8 cellular contexts compared by ENCODE assay signal in the genomic region with DNA sequence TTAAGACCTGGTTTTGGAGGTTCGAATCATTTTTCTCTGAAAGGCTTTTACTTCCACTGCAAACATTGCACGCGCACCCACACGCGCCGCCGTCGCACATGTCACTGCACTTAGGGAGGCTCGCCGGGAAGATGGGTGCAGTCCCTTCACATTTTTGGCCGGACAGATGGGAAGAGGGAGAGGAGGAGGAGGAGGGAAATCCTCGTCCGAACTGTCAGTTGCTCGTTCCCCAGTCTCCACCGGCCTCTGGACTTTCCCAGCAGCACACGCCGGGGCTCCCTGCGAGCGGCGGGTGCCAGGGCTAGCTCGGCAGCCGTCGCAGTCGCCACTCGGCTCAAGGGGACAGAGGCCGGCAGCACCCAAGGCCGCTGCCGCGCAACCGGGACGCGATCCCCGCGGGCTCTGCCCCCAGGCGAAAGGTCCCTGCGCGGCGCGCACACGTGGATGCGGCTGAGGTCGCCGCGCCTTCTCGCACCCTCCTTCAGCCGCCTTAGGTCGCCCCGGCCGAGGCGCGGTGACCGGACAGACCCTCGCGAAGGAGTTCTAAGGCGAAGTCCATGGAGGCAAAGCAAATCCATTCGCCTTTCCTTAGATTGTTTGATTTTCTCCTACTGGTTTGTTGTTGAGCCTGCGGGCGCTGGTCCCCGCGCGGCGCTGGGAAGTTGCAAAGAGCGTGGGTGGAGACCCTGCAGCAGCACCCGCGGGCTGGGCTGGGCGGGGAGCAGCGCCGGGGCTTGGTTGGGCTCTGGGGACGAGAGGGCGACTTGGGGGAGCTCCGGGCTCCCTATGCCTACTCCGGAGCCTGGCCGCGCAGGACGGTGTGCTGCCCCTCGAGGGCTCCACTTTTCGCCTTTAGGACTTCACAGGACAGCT. TPM values are rescaled to one million over a fixed set of nuclear protein-coding genes. Genes with fewer than 3 reads are reported as not detected.
A peak's percentile ranks its signal among the peaks of the same experiment; 100 is the strongest.
DNase-seq lines count a peak whose midpoint lies in the region; ATAC-seq and TF ChIP-seq lines count a peak whose summit lies in the region.

No MANE protein-coding gene starts in this region.

- H2AFZ ChIP-seq in hepatocyte (peak overlapping the region; percentile 67), smooth muscle cell (ENCODE audit: low read depth) (peak overlapping the region; percentile 68)

- H3K27ac ChIP-seq in hepatocyte, result no peak overlapping the region
- no peak overlapping the region for H3K27ac ChIP-seq in smooth muscle cell (ENCODE audit: low read depth)

- in situ Hi-C loops in KBM-7 (cut with MboI; ENCODE audit: low pct_unique_long_range_greater_than_20kb, low sequenced_read_pairs), result no loop called here

- TF ChIP-seq CTCF in hepatocyte (IDR thresholded peaks at IDR 0.05; ENCODE audit: poor library complexity), result no peak
- no peak for TF ChIP-seq CTCF in smooth muscle cell (IDR thresholded peaks at IDR 0.05; ENCODE audit: borderline replicate concordance, insufficient read depth, poor library complexity, severe bottlenecking)

- intact Hi-C loops in activated naive CD4-positive, alpha-beta T cell treated with anti-CD3 and anti-CD28 coated beads for 36 hours (cut with micrococcal nuclease), result loop anchor here (5.0 to 10.0 kb wide), 7 partner anchors 245 to 1228 kb away; a partner anchor contains a TSS

- no peaks in the 10 kb centered on the region for H4K20me1 ChIP-seq in hepatocyte (ENCODE audit: insufficient read depth, poor library complexity, severe bottlenecking)
- no peaks in the 10 kb centered on the region for H4K20me1 ChIP-seq in smooth muscle cell (ENCODE audit: low read depth)

- H3K27ac Mint-ChIP-seq in activated naive CD4-positive, alpha-beta T cell treated with anti-CD3 and anti-CD28 coated beads for 36 hours, result peak overlapping the region; percentile 92

- H3K4me1 Mint-ChIP-seq in activated naive CD4-positive, alpha-beta T cell treated with anti-CD3 and anti-CD28 coated beads for 36 hours (ENCODE audit: low read depth), result peaks cover 15% of the 10 kb centered on the region

- no peaks in the 10 kb centered on the region for H3K9me2 ChIP-seq in hepatocyte (replicated peaks; ENCODE audit: insufficient read depth)

- peaks cover 19% of the 10 kb centered on the region for H3K36me3 Mint-ChIP-seq in activated naive CD4-positive, alpha-beta T cell treated with anti-CD3 and anti-CD28 coated beads for 36 hours (ENCODE audit: low read depth)

- H3K36me3 ChIP-seq in NT2/D1 (ENCODE audit: insufficient read depth, insufficient read length, low read length), result no peaks in the 10 kb centered on the region
- no peaks in the 10 kb centered on the region for H3K36me3 ChIP-seq in hepatocyte (replicated peaks; ENCODE audit: insufficient read depth, low read depth)
- no peaks in the 10 kb centered on the region for H3K36me3 ChIP-seq in smooth muscle cell (ENCODE audit: low read depth)

- H3K27me3 Mint-ChIP-seq in activated naive CD4-positive, alpha-beta T cell treated with anti-CD3 and anti-CD28 coated beads for 36 hours (ENCODE audit: low read depth), result no peaks in the 10 kb centered on the region

- H3F3A ChIP-seq in smooth muscle cell (ENCODE audit: low read depth), result no peaks in the 10 kb centered on the region

- peak; percentile 11 for ATAC-seq in HG02973 (IDR thresholded peaks at IDR 0.05; ENCODE audit: unreplicated experiment)

- no peaks in the 10 kb centered on the region for H3K9me3 Mint-ChIP-seq in activated naive CD4-positive, alpha-beta T cell treated with anti-CD3 and anti-CD28 coated beads for 36 hours

- H3K4me2 ChIP-seq in hepatocyte (peak overlapping the region; percentile 99), smooth muscle cell (peak overlapping the region; percentile 97)

- peak overlapping the region; percentile 89 for H3K4me3 Mint-ChIP-seq in activated naive CD4-positive, alpha-beta T cell treated with anti-CD3 and anti-CD28 coated beads for 36 hours

- CTCF ChIA-PET in activated naive CD4-positive, alpha-beta T cell treated with anti-CD3 and anti-CD28 coated beads for 36 hours (lab: Charles Lee), result interaction anchor here (0.9 to 2.0 kb wide), 4 partner anchors 20 to 133 kb away, joined by 3 to 15 read pairs (median 8); no protein-coding TSS in a partner anchor

- H3K79me2 ChIP-seq in hepatocyte (no peaks in the 10 kb centered on the region), smooth muscle cell (ENCODE audit: low read depth) (no peaks in the 10 kb centered on the region)

- H3K9me3 ChIP-seq in NT2/D1 (ENCODE audit: insufficient read depth, low read length) (no peaks in the 10 kb centered on the region), hepatocyte (ENCODE audit: low read depth) (no peaks in the 10 kb centered on the region), smooth muscle cell (replicated peaks; ENCODE audit: low read depth) (no peaks in the 10 kb centered on the region)

- peak overlapping the region; percentile 54 for H3K4me3 ChIP-seq in NT2/D1 (ENCODE audit: insufficient read length, low read depth)
- peak overlapping the region; percentile 77 for H3K4me3 ChIP-seq in hepatocyte
- peak overlapping the region; percentile 66 for H3K4me3 ChIP-seq in smooth muscle cell

- H3K27me3 ChIP-seq in NT2/D1 (ENCODE audit: insufficient read depth, insufficient read length) (peaks cover 45% of the 10 kb centered on the region), hepatocyte (peaks cover 32% of the 10 kb centered on the region), smooth muscle cell (ENCODE audit: low read depth) (peaks cover 91% of the 10 kb centered on the region)

- DNase-seq in NCI-H82 (lab: John Stamatoyannopoulos, UW), result peak; percentile 60
- DNase-seq in NCI-H82 treated with DMSO at 0.1 percent for 48 hours (lab: John Stamatoyannopoulos, UW; ENCODE audit: unreplicated experiment), result no peak
- no peak for DNase-seq in NT2/D1 (ENCODE audit: low read depth, low spot score)
- DNase-seq in activated naive CD4-positive, alpha-beta T cell treated with anti-CD3 and anti-CD28 coated beads for 36 hours, result peak; percentile 52
- DNase-seq in hepatocyte (ENCODE audit: low spot score), result peak; percentile 28
- DNase-seq in smooth muscle cell (lab: John Stamatoyannopoulos, UW; ENCODE audit: unreplicated experiment), result no peak
- no peak for DNase-seq in KBM-7

- H3K4me1 ChIP-seq in NT2/D1 (ENCODE audit: insufficient read depth, insufficient read length) (no peaks in the 10 kb centered on the region), hepatocyte (ENCODE audit: insufficient read depth) (peaks cover 18% of the 10 kb centered on the region), smooth muscle cell (ENCODE audit: low read depth) (peaks cover 5% of the 10 kb centered on the region)

- 1% methylated on average over 64 of the region's 77 CpGs for WGBS in hepatocyte (ENCODE audit: low lambda C conversion rate, missing lambda C conversion rate)
- 2% methylated on average over 75 of the region's 77 CpGs for WGBS in smooth muscle cell (ENCODE audit: low lambda C conversion rate)

- peak overlapping the region; percentile 79 for H3K9ac ChIP-seq in NT2/D1 (ENCODE audit: insufficient read length, low read depth)
- H3K9ac ChIP-seq in smooth muscle cell (ENCODE audit: low read depth), result no peak overlapping the region

RNA-seq across cellular contexts. Expression of a gene that starts 1.2 kb away (rescaled TPM):
- 10 to 100 TPM; 14.6 to 15.9 TPM for total RNA-seq in activated naive CD4-positive, alpha-beta T cell treated with anti-CD3 and anti-CD28 coated beads for 36 hours
- total RNA-seq in hepatocyte, result 0.17 and 0.48 TPM in 2 replicates
- polyA plus RNA-seq in hepatocyte, result 0.36 and 0.56 TPM in 2 replicates
- total RNA-seq in smooth muscle cell, result 1.2 TPM in 1 of 2 replicates, not detected in the other
- polyA plus RNA-seq in smooth muscle cell, result 0.06 and 0.25 TPM in 2 replicates

Comparison
In these comparisons a context has a peak if more than half of its experiments do, and no peak if none do; other contexts are left out.
1. DNase-seq: peak in NCI-H82 (single experiment), activated naive CD4-positive, alpha-beta T cell treated with anti-CD3 and anti-CD28 coated beads for 36 hours (single experiment) and hepatocyte (single experiment); none in NCI-H82 treated with DMSO at 0.1 percent for 48 hours (single experiment), NT2/D1 (single experiment), smooth muscle cell (single experiment) and KBM-7 (single experiment).
2. Peak in every context shown above with its lines, with median percentiles within 50 percentile points of each other: H3K4me3 ChIP-seq.